ENCODE assay signal across 16 cellular contexts in the genomic region with DNA sequence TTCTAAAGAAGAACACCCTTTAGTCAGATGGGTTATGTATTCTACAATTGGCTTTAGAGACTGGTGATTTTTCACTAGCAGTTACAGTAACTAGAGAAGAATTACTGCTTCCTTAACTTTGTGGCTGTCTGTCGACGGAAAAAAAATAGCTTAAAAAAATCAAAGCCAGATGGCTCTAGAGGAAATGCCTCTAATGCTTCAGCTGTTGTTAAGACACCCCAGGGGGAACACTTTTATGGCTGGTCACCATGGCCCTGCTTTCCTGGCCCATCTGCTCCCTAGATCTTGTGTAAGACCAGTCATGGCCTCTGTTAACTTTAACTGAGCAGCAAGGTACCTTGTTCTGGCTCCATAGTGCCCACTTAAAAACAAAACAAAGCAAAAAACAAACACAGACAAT.
A peak's percentile ranks its signal among the peaks of the same experiment; 100 is the strongest.
DNase-seq lines count a peak whose midpoint lies in the region; ATAC-seq, FAIRE-seq and TF ChIP-seq lines count a peak whose summit lies in the region.
"Had no signal": no experiment of that assay in that cellular context is flagged by ENCODE, and none has a peak within 500 bp of the region (broad histone marks: within the 10 kb centered on the region; RNA-seq: fewer than 3 reads in every experiment).

No MANE protein-coding gene starts in this region.

- H3K4me3 ChIP-seq in AG10803 (ENCODE audit: low read length) (no peak overlapping the region), IMR-90 (ENCODE audit: insufficient read depth, low read depth, low read length) (no peak overlapping the region), cardiac fibroblast (replicated peaks in 1 of 2; ENCODE audit: low read depth in 2 of 2, low read length in 2 of 2) (no peak overlapping the region), mesodermal cell (ENCODE audit: extremely low read depth, insufficient read depth, low read length, poor library complexity, severe bottlenecking) (no peak overlapping the region)
- H3K4me3 ChIP-seq: spleen had no signal

- no peak overlapping the region for H3K27ac ChIP-seq in IMR-90 (ENCODE audit: insufficient read depth, low read length)
- H3K27ac ChIP-seq in mesodermal cell (ENCODE audit: low read depth, low read length, severe bottlenecking): peak overlapping the region; percentile 81
- H3K27ac ChIP-seq: spleen had no signal

- H3K27me3 ChIP-seq in IMR-90 (ENCODE audit: control insufficient read depth, insufficient read depth, low read length): no peaks in the 10 kb centered on the region
- H3K27me3 ChIP-seq: spleen had no signal

- no peak overlapping the region for H2AK5ac ChIP-seq in IMR-90 (ENCODE audit: low read depth, low read length)

- H3K4me1 ChIP-seq in IMR-90 (ENCODE audit: control insufficient read depth, insufficient read depth, low read length) (no peaks in the 10 kb centered on the region), mesodermal cell (ENCODE audit: control insufficient read depth, insufficient read depth, low read length, poor library complexity, severe bottlenecking) (peaks cover 28% of the 10 kb centered on the region)
- H3K4me1 ChIP-seq: spleen had no signal

- H4K8ac ChIP-seq in IMR-90 (ENCODE audit: low read depth in 2 of 2, low read length in 2 of 2): no peak overlapping the region

- CTCF ChIA-PET in IMR-90 (lab: Yijun Ruan, JAX) (no interaction called here), T-cell (lab: Charles Lee) (no interaction called here)

- DNase-seq in AG10803 (ENCODE audit: low read depth) (peak; percentile 99), IMR-90 (peak; percentile 60), cardiac fibroblast (ENCODE audit: low read depth in 2 of 2) (peak; percentile 72 to 94), NCI-H1105 treated with DMSO at 0.1 percent for 48 hours (lab: John Stamatoyannopoulos, UW) (no peak), RCC 7860 (ENCODE audit: low spot score) (no peak), T-cell (no peak)
- DNase-seq in activated CD4-positive, CD25-positive, alpha-beta regulatory T cell (lab: John Stamatoyannopoulos, UW): no peak
- DNase-seq: activated T-cell treated with anti-CD3 and anti-CD28 coated beads, Interleukin-2, amount 50 U/mL, for 1 hour; CD4-positive, alpha-beta memory T cell; NCI-H2029; PC-3; spleen; stimulated activated CD8-positive, alpha-beta memory T cell treated with anti-CD3 and anti-CD28 coated beads, Interleukin-4, amount 100 ng/mL, for 48 hours had no signal

- H2BK120ac ChIP-seq in IMR-90 (ENCODE audit: low read depth, low read length): no peak overlapping the region

- no peak overlapping the region for H2BK5ac ChIP-seq in IMR-90 (ENCODE audit: low read depth, low read length, poor library complexity, severe bottlenecking)

- H3K9me3 ChIP-seq in IMR-90 (ENCODE audit: control insufficient read depth, insufficient read depth, low read length) (no peaks in the 10 kb centered on the region), mesodermal cell (ENCODE audit: control insufficient read depth, low read length) (no peaks in the 10 kb centered on the region)
- H3K9me3 ChIP-seq: spleen had no signal

- no TSS peak for BruUV-seq in IMR-90 (replicated peaks; lab: Mats Ljungman, UMichigan)

- no peak overlapping the region for H2AK9ac ChIP-seq in IMR-90 (replicated peaks; ENCODE audit: low read depth, low read length, poor library complexity)

- no peak overlapping the region for H3K27ac Mint-ChIP-seq in T-cell
- H3K27ac Mint-ChIP-seq: CD4-positive, alpha-beta memory T cell had no signal

- H2BK15ac ChIP-seq in IMR-90 (ENCODE audit: low read depth, low read length): no peak overlapping the region

- no peaks in the 10 kb centered on the region for H3K79me1 ChIP-seq in IMR-90 (ENCODE audit: low read depth in 1 of 2, low read length in 2 of 2)

- H3K4me1 Mint-ChIP-seq in T-cell: no peaks in the 10 kb centered on the region
- H3K4me1 Mint-ChIP-seq: CD4-positive, alpha-beta memory T cell; central memory CD8-positive, alpha-beta T cell had no signal

- H4K5ac ChIP-seq in IMR-90 (ENCODE audit: low read depth, low read length): no peak overlapping the region

- H3K36me3 ChIP-seq in IMR-90 (ENCODE audit: control insufficient read depth, insufficient read depth, low read length) (no peaks in the 10 kb centered on the region), mesodermal cell (ENCODE audit: control insufficient read depth, insufficient read depth, low read length) (peaks cover 4% of the 10 kb centered on the region)
- H3K36me3 ChIP-seq: spleen had no signal

- H3K23ac ChIP-seq in IMR-90 (ENCODE audit: low read depth, low read length): no peak overlapping the region

- H2BK20ac ChIP-seq in IMR-90 (ENCODE audit: low read depth, low read length): no peak overlapping the region

- no peak overlapping the region for H3K56ac ChIP-seq in IMR-90 (ENCODE audit: extremely low read depth, insufficient read depth, low read length)

- H3K4me3 Mint-ChIP-seq in T-cell: no peak overlapping the region
- H3K4me3 Mint-ChIP-seq: CD4-positive, alpha-beta memory T cell; central memory CD8-positive, alpha-beta T cell had no signal

- no peak overlapping the region for H2AFZ ChIP-seq in IMR-90 (replicated peaks; ENCODE audit: low read length, poor library complexity)

- no peak overlapping the region for H4K91ac ChIP-seq in IMR-90 (ENCODE audit: insufficient read depth, low read depth, low read length)

- H3K9me3 Mint-ChIP-seq in T-cell: peaks cover 0 to 5% (median 0%) of the 10 kb centered on the region in 3 donors
- H3K9me3 Mint-ChIP-seq: central memory CD8-positive, alpha-beta T cell had no signal

- in situ Hi-C loops in IMR-90 (cut with MboI; ENCODE audit: low sequenced_read_pairs): no loop called here

- no peak overlapping the region for H3K14ac ChIP-seq in IMR-90 (replicated peaks; ENCODE audit: low read depth, low read length)

- no peaks in the 10 kb centered on the region for H4K20me1 ChIP-seq in IMR-90 (ENCODE audit: insufficient read depth, low read length)

- no CpG with 5 or more reads among the region's 2 CpGs for WGBS in IMR-90 (ENCODE audit: extremely low coverage in 2 of 2, insufficient read length in 1 of 2), 2 experiments
- 16 to 31% methylated on average over 2 of the region's 2 CpGs for WGBS in mesodermal cell (ENCODE audit: insufficient coverage in 2 of 2), 2 experiments

- ATAC-seq in IMR-90 (ENCODE audit: low read depth) (peak; percentile 24; the same call in 1 of the 2 replicates), T-cell (replicated peaks in 1 of 4) (no peak)
- ATAC-seq: PC-3 had no signal

- no peak for TF ChIP-seq POLR2A in IMR-90 (IDR thresholded peaks at IDR 0.05; ENCODE audit: low read depth, low read length)

- no peaks in the 10 kb centered on the region for H3K9me1 ChIP-seq in IMR-90 (ENCODE audit: insufficient read depth, low read length)

- POLR2A ChIA-PET in IMR-90 (lab: Charles Lee; ENCODE audit: unreplicated experiment): no interaction called here
- POLR2A ChIA-PET in T-cell (lab: Charles Lee): no interaction called here

- intact Hi-C loops in IMR-90 (cut with micrococcal nuclease): no loop called here

- H3K4me2 ChIP-seq in IMR-90 (ENCODE audit: low read depth, low read length): no peak overlapping the region

- H3K27me3 Mint-ChIP-seq in T-cell: no peaks in the 10 kb centered on the region
- H3K27me3 Mint-ChIP-seq: CD4-positive, alpha-beta memory T cell; central memory CD8-positive, alpha-beta T cell had no signal

- no peak for FAIRE-seq in RCC 7860 (lab: Jason Lieb, UNC)
- FAIRE-seq: GM12891 had no signal

- TF ChIP-seq CTCF in AG10803 (conservative IDR thresholded peaks at IDR 0.05; ENCODE audit: low read length): no peak
- TF ChIP-seq CTCF in IMR-90 (conservative IDR thresholded peaks at IDR 0.05; ENCODE audit: low read depth, low read length): no peak
- TF ChIP-seq CTCF in cardiac fibroblast (IDR thresholded peaks at IDR 0.05; ENCODE audit: low read depth, low read length): no peak

- no peak for TF ChIP-seq RAD21 in IMR-90 (IDR thresholded peaks at IDR 0.05; ENCODE audit: low read length)

- H3K4ac ChIP-seq in IMR-90 (ENCODE audit: low read depth, low read length): no peak overlapping the region

- no peaks in the 10 kb centered on the region for H3K36me3 Mint-ChIP-seq in T-cell
- H3K36me3 Mint-ChIP-seq: CD4-positive, alpha-beta memory T cell had no signal

- H3K18ac ChIP-seq in IMR-90 (ENCODE audit: low read depth, low read length): no peak overlapping the region

- H3K9ac ChIP-seq in IMR-90 (ENCODE audit: low read depth, low read length): no peak overlapping the region

- dilution Hi-C loops in IMR-90 (cut with HindIII; ENCODE audit: low sequenced_read_pairs, unreplicated experiment): no loop called here

TF ChIP-seq in IMR-90, 13 proteins besides CTCF, POLR2A, EP300 and RAD21:
- TF ChIP-seq FOS (IDR thresholded peaks at IDR 0.05; ENCODE audit: low read depth, low read length): no peak

Comparison
In these comparisons a context has a peak if more than half of its experiments do, and no peak if none do; other contexts are left out.
1. DNase-seq: peak in AG10803 (single experiment), IMR-90 (single experiment) and cardiac fibroblast (2 of 2); none in activated CD4-positive, CD25-positive, alpha-beta regulatory T cell (0 of 4), NCI-H1105 treated with DMSO at 0.1 percent for 48 hours (single experiment), RCC 7860 (single experiment) and T-cell (0 of 34).